7 cellular contexts compared by ENCODE assay signal in the genomic region with DNA sequence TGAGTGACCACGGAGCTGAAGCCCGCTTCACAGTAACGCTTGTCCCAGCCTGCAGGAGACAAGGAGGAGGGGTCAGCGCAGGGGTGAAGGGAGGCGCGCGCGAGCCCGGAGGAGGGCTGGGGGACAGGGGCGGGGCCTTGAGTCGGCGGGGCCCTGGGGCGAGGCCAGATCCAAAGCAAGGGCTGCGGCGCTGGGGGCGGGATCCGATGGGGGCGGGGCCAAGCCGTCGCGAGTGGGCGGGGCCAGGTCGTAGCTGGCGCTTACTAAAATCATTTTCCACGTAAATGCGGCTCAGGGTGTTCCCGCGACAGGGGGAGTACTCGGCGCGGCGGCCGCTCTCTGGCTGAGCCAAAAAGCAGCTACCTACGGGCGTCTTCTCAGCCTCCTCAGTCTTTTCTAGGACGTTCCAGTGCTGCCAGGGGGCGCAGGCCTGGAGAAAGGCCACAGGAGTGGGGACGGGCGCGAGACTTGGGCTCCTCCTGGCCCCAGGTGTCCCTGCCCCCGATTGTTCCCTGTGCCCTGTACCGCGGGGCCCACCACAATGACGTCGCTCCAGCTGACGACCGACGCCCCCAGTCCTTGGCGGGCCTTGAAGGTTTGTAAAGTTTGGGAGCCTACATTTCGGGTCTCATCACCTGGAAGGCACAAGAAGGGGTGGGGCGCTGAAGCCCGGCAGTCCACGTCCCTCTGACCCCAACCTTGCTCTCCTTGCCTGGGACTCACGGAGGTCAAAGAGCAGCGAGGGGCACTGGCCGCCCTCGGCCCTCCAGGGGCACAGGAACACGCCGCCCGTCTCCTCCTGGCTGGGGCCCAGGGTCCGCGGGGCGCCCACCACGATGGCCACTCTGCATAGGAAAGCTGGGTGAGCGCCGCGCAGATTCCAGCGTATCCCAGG. TPM values are rescaled to one million over a fixed set of nuclear protein-coding genes. Genes with fewer than 3 reads are reported as not detected.
DNase-seq lines count a peak whose midpoint lies in the region; ATAC-seq and TF ChIP-seq lines count a peak whose summit lies in the region.

No MANE protein-coding gene starts in this region.

- peak overlapping the region; percentile 90 for H2AFZ ChIP-seq in MM.1S (ENCODE audit: low read length)

- H3K4me1 ChIP-seq in MM.1S (ENCODE audit: low read length) (no peaks in the 10 kb centered on the region), heart right ventricle (peaks cover 0 to 20% (median 13%) of the 10 kb centered on the region in 9 donors), upper lobe of left lung (peaks cover 16 to 22% (median 19%) of the 10 kb centered on the region in 4 donors)

- H3K27me3 ChIP-seq in MM.1S (replicated peaks; ENCODE audit: insufficient read depth, low read length) = peaks cover 31% of the 10 kb centered on the region
- peaks cover 0 to 31% (median 14%) of the 10 kb centered on the region in 7 donors for H3K27me3 ChIP-seq in heart right ventricle
- H3K27me3 ChIP-seq in upper lobe of left lung = peaks cover 0 to 5% (median 2%) of the 10 kb centered on the region in 4 donors

- peak overlapping the region; percentile 37; the same call in 1 of the 2 replicates for H3K9ac ChIP-seq in MM.1S (ENCODE audit: low read length)

- peaks cover 7% of the 10 kb centered on the region for H3K4me1 Mint-ChIP-seq in progenitor cell of endocrine pancreas (ENCODE audit: low read depth)

- TF ChIP-seq POLR2A in upper lobe of left lung (IDR thresholded peaks at IDR 0.05) = peak in 2 of 4 donors; percentile 16 to 44

- WGBS in heart right ventricle, 2 donors = 4 to 5% methylated on average over 68 of the region's 68 CpGs
- 0 to 6% methylated on average over 16 to 37 of the region's 68 CpGs for WGBS in upper lobe of left lung, 2 donors

- no peaks in the 10 kb centered on the region for H3F3A ChIP-seq in MM.1S (ENCODE audit: insufficient read depth, low read length)

- H3K27ac ChIP-seq in MM.1S (ENCODE audit: low read length) = no peak overlapping the region
- peak overlapping the region in 2 of 10 donors; percentile 5 to 31 for H3K27ac ChIP-seq in heart right ventricle
- H3K27ac ChIP-seq in upper lobe of left lung = no peak overlapping the region

- H3K9me3 Mint-ChIP-seq in progenitor cell of endocrine pancreas (ENCODE audit: low read depth) = no peaks in the 10 kb centered on the region

- H3K36me3 ChIP-seq in MM.1S (replicated peaks; ENCODE audit: insufficient read depth, low read length) = no peaks in the 10 kb centered on the region
- H3K36me3 ChIP-seq in heart right ventricle = no peaks in the 10 kb centered on the region
- no peaks in the 10 kb centered on the region for H3K36me3 ChIP-seq in upper lobe of left lung

- H3K4me3 ChIP-seq in MM.1S (ENCODE audit: low read length) (peak overlapping the region; percentile 64), heart right ventricle (peak overlapping the region; percentile 19 to 60 (median 52)), upper lobe of left lung (peak overlapping the region; percentile 7 to 57 (median 46))

- no peaks in the 10 kb centered on the region for H3K9me3 ChIP-seq in MM.1S (replicated peaks; ENCODE audit: insufficient read depth, low read length)
- H3K9me3 ChIP-seq in heart right ventricle = no peaks in the 10 kb centered on the region
- no peaks in the 10 kb centered on the region for H3K9me3 ChIP-seq in upper lobe of left lung

- TF ChIP-seq EP300 in upper lobe of left lung (IDR thresholded peaks at IDR 0.05) = no peak

- no peaks in the 10 kb centered on the region for H4K20me1 ChIP-seq in MM.1S (ENCODE audit: insufficient read depth, low read length)

- peak overlapping the region; percentile 71 for H3K4me3 Mint-ChIP-seq in progenitor cell of endocrine pancreas (ENCODE audit: low read depth)

- peak; percentile 76 for DNase-seq in MM.1S
- peak; percentile 69 for DNase-seq in SW480 (ENCODE audit: low spot score)
- peak; percentile 68 for DNase-seq in activated naive CD8-positive, alpha-beta T cell treated with anti-CD3 and anti-CD28 coated beads, Interleukin-2, amount 50 U/mL, for 16 hours (ENCODE audit: low read depth, low spot score)
- peak; percentile 77 to 85 for DNase-seq in heart right ventricle
- peak; percentile 69 for DNase-seq in progenitor cell of endocrine pancreas (ENCODE audit: low spot score, unreplicated experiment)
- DNase-seq in upper lobe of left lung = peak; percentile 90 to 96

- peaks cover 44% of the 10 kb centered on the region for H3K27me3 Mint-ChIP-seq in progenitor cell of endocrine pancreas

- H3K79me2 ChIP-seq in MM.1S (ENCODE audit: low read length) = no peaks in the 10 kb centered on the region

- H3K4me2 ChIP-seq in MM.1S (ENCODE audit: low read depth, low read length) = peak overlapping the region; percentile 98

- no peaks in the 10 kb centered on the region for H3K36me3 Mint-ChIP-seq in progenitor cell of endocrine pancreas (ENCODE audit: insufficient read depth)

- H3K9me2 ChIP-seq in MM.1S (replicated peaks; ENCODE audit: insufficient read depth, low read length) = no peaks in the 10 kb centered on the region

- no peak overlapping the region for H3K27ac Mint-ChIP-seq in progenitor cell of endocrine pancreas

- intact Hi-C loops in heart right ventricle (cut with DNase I) = loop anchor here in 2 of 10 donors (5.0 to 10.0 kb wide), 2 partner anchors 92 to 119 kb away; a partner anchor contains a TSS

- peak; percentile 50 for ATAC-seq in GM18907 (IDR thresholded peaks at IDR 0.05; ENCODE audit: unreplicated experiment)
- peak; percentile 80 to 94 (median 90) for ATAC-seq in heart right ventricle
- peak; percentile 88 to 95 for ATAC-seq in upper lobe of left lung (ENCODE audit: low FRiP score in 2 of 2)

- peak; percentile 19; the same call in 1 of the 2 replicates for TF ChIP-seq CTCF in MM.1S (IDR thresholded peaks at IDR 0.05; ENCODE audit: low read length)
- peak in 4 of 9 donors; percentile 17 to 39 (median 26) for TF ChIP-seq CTCF in heart right ventricle (IDR thresholded peaks at IDR 0.05)
- TF ChIP-seq CTCF in progenitor cell of endocrine pancreas (IDR thresholded peaks at IDR 0.05; ENCODE audit: unreplicated experiment) = peak; percentile 43
- peak in 1 of 6 experiments; percentile 12 for TF ChIP-seq CTCF in upper lobe of left lung (IDR thresholded peaks at IDR 0.05)

RNA-seq across cellular contexts. Expression of a gene that starts 3.9 kb away (rescaled TPM):
- total RNA-seq in heart right ventricle (1 to 10 TPM in 1 of 10 donors, under 1 TPM in 8, not detected in 1; 0.18 to 1.2 (median 0.62) TPM), progenitor cell of endocrine pancreas (1.2 and 2.6 TPM in 2 replicates), upper lobe of left lung (10 to 100 TPM in 3 of 6 donors, 1 to 10 TPM in 3; 3.0 to 18.1 (median 7.5) TPM)
- polyA plus RNA-seq in heart right ventricle = 1 to 10 TPM in 1 of 2 donors, under 1 TPM in 1; 0.30 to 1.2 TPM

RNA-seq across cellular contexts. Expression of a gene that starts 21.9 kb away (rescaled TPM):
- under 1 TPM; 0.25 to 0.95 (median 0.46) TPM for total RNA-seq in heart right ventricle
- under 1 TPM; 0.29 to 0.57 TPM for polyA plus RNA-seq in heart right ventricle
- 39.9 and 42.5 TPM in 2 replicates for total RNA-seq in progenitor cell of endocrine pancreas
- 1 to 10 TPM in 2 of 6 donors, under 1 TPM in 3, not detected in 1; 0.61 to 4.6 (median 0.98) TPM for total RNA-seq in upper lobe of left lung

RNA-seq across cellular contexts. Expression of a gene that starts 40.4 kb away (rescaled TPM):
- total RNA-seq in heart right ventricle = 100 to 1,000 TPM; 113 to 303 (median 154) TPM
- polyA plus RNA-seq in heart right ventricle = 100 to 1,000 TPM in 1 of 2 donors, 10 to 100 TPM in 1; 41.5 to 103 TPM
- 97.9 and 99.7 TPM in 2 replicates for total RNA-seq in progenitor cell of endocrine pancreas
- total RNA-seq in upper lobe of left lung = 1,000 to 10,000 TPM in 4 of 6 donors, 100 to 1,000 TPM in 2; 439 to 1,887 (median 1,220) TPM
